2 cellular contexts compared by ENCODE assay signal in genomic region chr14:52778702-52779101, GRCh38.
TF ChIP-seq lines count a peak whose summit lies in the region.

No MANE protein-coding gene starts in this region.

TF ChIP-seq in GM23338, 12 proteins besides CTCF, POLR2A, EP300 and RAD21:
- no peak for TF ChIP-seq POLR2AphosphoS5 (IDR thresholded peaks at IDR 0.05; ENCODE audit: low read depth)
- no peak for TF ChIP-seq JUNB (IDR thresholded peaks at IDR 0.05; ENCODE audit: unreplicated experiment)
- no peak for TF ChIP-seq NANOG (IDR thresholded peaks at IDR 0.05; ENCODE audit: borderline replicate concordance)
- no peak for TF ChIP-seq ZNF331 (CRISPR knock-in tag; IDR thresholded peaks at IDR 0.05; ENCODE audit: low read depth)
- TF ChIP-seq EZH2 (IDR thresholded peaks at IDR 0.05; ENCODE audit: low read depth, unreplicated experiment) = no peak
- TF ChIP-seq EZH2phosphoT487 (IDR thresholded peaks at IDR 0.05; ENCODE audit: unreplicated experiment) = no peak

TF ChIP-seq in H1, 55 proteins besides CTCF, POLR2A, EP300 and RAD21:
- TF ChIP-seq SAP30 (IDR thresholded peaks at IDR 0.05; ENCODE audit: insufficient read depth, insufficient replicate concordance, low read length) = no peak
- TF ChIP-seq SP1 (IDR thresholded peaks at IDR 0.05; ENCODE audit: low read depth, low read length) = no peak
- TF ChIP-seq GABPA (IDR thresholded peaks at IDR 0.05; ENCODE audit: borderline replicate concordance, insufficient read depth, low read length) = no peak
- no peak for TF ChIP-seq KDM1A (IDR thresholded peaks at IDR 0.05; ENCODE audit: borderline replicate concordance, low read length)
- no peak for TF ChIP-seq TEAD4 (IDR thresholded peaks at IDR 0.05; ENCODE audit: low read depth, low read length)
- no peak for TF ChIP-seq JUND (IDR thresholded peaks at IDR 0.05; ENCODE audit: low read length)
- no peak for TF ChIP-seq HDAC2 (IDR thresholded peaks at IDR 0.05; ENCODE audit: borderline replicate concordance in 1 of 2, low read depth in 2 of 2, low read length in 2 of 2)
- TF ChIP-seq YY1 (IDR thresholded peaks at IDR 0.05; ENCODE audit: low read depth, low read length) = no peak
- no peak for TF ChIP-seq TAF1 (IDR thresholded peaks at IDR 0.05; ENCODE audit: low read depth, low read length)
- no peak for TF ChIP-seq BCL11A (IDR thresholded peaks at IDR 0.05; ENCODE audit: low read depth in 2 of 2, low read length in 2 of 2)
- TF ChIP-seq SRF (IDR thresholded peaks at IDR 0.05; ENCODE audit: low read depth, low read length) = no peak
- TF ChIP-seq TCF12 (IDR thresholded peaks at IDR 0.05; ENCODE audit: low read depth, low read length) = no peak
